Comparison of ENCODE assay signal across 8 cellular contexts in genomic region chr9:70259512-70259802, GRCh38. TPM values are rescaled to one million over a fixed set of nuclear protein-coding genes. Genes with fewer than 3 reads are reported as not detected.
DNase-seq lines count a peak whose midpoint lies in the region; ATAC-seq and TF ChIP-seq lines count a peak whose summit lies in the region.

No MANE protein-coding gene starts in this region.

- H3K9me3 Mint-ChIP-seq in activated CD8-positive, alpha-beta T cell treated with anti-CD3 and anti-CD28 coated beads for 36 hours: no peaks in the 10 kb centered on the region
- H3K9me3 Mint-ChIP-seq in stimulated activated naive B cell treated with anti-CD40 and anti-IgM and Interleukin-4, amounts not matched to agents 10 μg/mL and 1 μg/mL and 100 μg/mL, for 72 hours: peaks cover 5 to 9% of the 10 kb centered on the region in 2 donors

- intact Hi-C loops in activated CD8-positive, alpha-beta T cell treated with anti-CD3 and anti-CD28 coated beads for 36 hours (cut with micrococcal nuclease): no loop called here

- H3K27ac Mint-ChIP-seq in activated CD8-positive, alpha-beta T cell treated with anti-CD3 and anti-CD28 coated beads for 36 hours: peak overlapping the region; percentile 98
- H3K27ac Mint-ChIP-seq in stimulated activated naive B cell treated with anti-CD40 and anti-IgM and Interleukin-4, amounts not matched to agents 10 μg/mL and 1 μg/mL and 100 μg/mL, for 72 hours: peak overlapping the region; percentile 99

- peak overlapping the region; percentile 93 for H3K4me3 Mint-ChIP-seq in activated CD8-positive, alpha-beta T cell treated with anti-CD3 and anti-CD28 coated beads for 36 hours
- peak overlapping the region; percentile 91 to 93 for H3K4me3 Mint-ChIP-seq in stimulated activated naive B cell treated with anti-CD40 and anti-IgM and Interleukin-4, amounts not matched to agents 10 μg/mL and 1 μg/mL and 100 μg/mL, for 72 hours

- POLR2A ChIA-PET in activated CD8-positive, alpha-beta T cell treated with anti-CD3 and anti-CD28 coated beads for 36 hours (lab: Charles Lee): interaction anchor here (1.0 to 1.1 kb wide), 2 partner anchors 153 to 500 kb away, joined by 3 to 4 read pairs; partner anchors contain the start of gene PTAR1

- ATAC-seq in activated CD8-positive, alpha-beta T cell treated with anti-CD3 and anti-CD28 coated beads for 36 hours: no peak
- no peak for ATAC-seq in stimulated activated naive B cell treated with anti-CD40 and anti-IgM and Interleukin-4, amounts not matched to agents 10 μg/mL and 1 μg/mL and 100 μg/mL, for 72 hours (replicated peaks)
- no peak for ATAC-seq in GM19395 (IDR thresholded peaks at IDR 0.05; ENCODE audit: unreplicated experiment)
- ATAC-seq in GM19397 (IDR thresholded peaks at IDR 0.05; ENCODE audit: unreplicated experiment): no peak

- TF ChIP-seq CTCF in activated CD8-positive, alpha-beta T cell treated with anti-CD3 and anti-CD28 coated beads for 36 hours (IDR thresholded peaks at IDR 0.05): no peak

- peak overlapping the region; percentile 86 for H3K4me3 ChIP-seq in iPS-11a (ENCODE audit: low read depth, low read length)

- peaks cover 38% of the 10 kb centered on the region for H3K36me3 Mint-ChIP-seq in activated CD8-positive, alpha-beta T cell treated with anti-CD3 and anti-CD28 coated beads for 36 hours (ENCODE audit: low read depth)
- H3K36me3 Mint-ChIP-seq in stimulated activated naive B cell treated with anti-CD40 and anti-IgM and Interleukin-4, amounts not matched to agents 10 μg/mL and 1 μg/mL and 100 μg/mL, for 72 hours: peaks cover 42 to 45% of the 10 kb centered on the region in 2 donors

- DNase-seq in DMS53 treated with DMSO at 0.1 percent for 48 hours (lab: John Stamatoyannopoulos, UW; ENCODE audit: unreplicated experiment): peak; percentile 7
- DNase-seq in DMS53 (lab: John Stamatoyannopoulos, UW): no peak
- DNase-seq in activated CD8-positive, alpha-beta T cell treated with anti-CD3 and anti-CD28 coated beads for 36 hours: no peak
- no peak for DNase-seq in stimulated activated naive B cell treated with anti-CD40 and anti-IgM and Interleukin-4, amounts not matched to agents 10 μg/mL and 1 μg/mL and 100 μg/mL, for 72 hours
- no peak for DNase-seq in NCI-H1092 (lab: John Stamatoyannopoulos, UW)

- CTCF ChIA-PET in activated CD8-positive, alpha-beta T cell treated with anti-CD3 and anti-CD28 coated beads for 36 hours (lab: Charles Lee): no interaction called here

- peaks cover 53% of the 10 kb centered on the region for H3K4me1 Mint-ChIP-seq in activated CD8-positive, alpha-beta T cell treated with anti-CD3 and anti-CD28 coated beads for 36 hours (ENCODE audit: low read depth)
- peaks cover 44 to 56% of the 10 kb centered on the region in 2 donors for H3K4me1 Mint-ChIP-seq in stimulated activated naive B cell treated with anti-CD40 and anti-IgM and Interleukin-4, amounts not matched to agents 10 μg/mL and 1 μg/mL and 100 μg/mL, for 72 hours

- no peaks in the 10 kb centered on the region for H3K27me3 Mint-ChIP-seq in activated CD8-positive, alpha-beta T cell treated with anti-CD3 and anti-CD28 coated beads for 36 hours
- no peaks in the 10 kb centered on the region for H3K27me3 Mint-ChIP-seq in stimulated activated naive B cell treated with anti-CD40 and anti-IgM and Interleukin-4, amounts not matched to agents 10 μg/mL and 1 μg/mL and 100 μg/mL, for 72 hours

RNA-seq across cellular contexts. Expression of gene SMC5, which starts 0.7 kb away (rescaled TPM):
- 10 to 100 TPM; 30.9 to 32.0 TPM for total RNA-seq in activated CD8-positive, alpha-beta T cell treated with anti-CD3 and anti-CD28 coated beads for 36 hours
